ENCODE assay signal across 22 cellular contexts in genomic region chr15:70140031-70140542, GRCh38. TPM values are rescaled to one million over a fixed set of nuclear protein-coding genes. Genes with fewer than 3 reads are reported as not detected.
DNase-seq lines count a peak whose midpoint lies in the region; ATAC-seq and TF ChIP-seq lines count a peak whose summit lies in the region.
"Had no signal": no experiment of that assay in that cellular context is flagged by ENCODE, and none has a peak within 500 bp of the region (broad histone marks: within the 10 kb centered on the region; RNA-seq: fewer than 3 reads in every experiment).

No MANE protein-coding gene starts in this region.

- H4K20me1 ChIP-seq in H9 (ENCODE audit: control insufficient read depth, insufficient read depth, insufficient read length): no peaks in the 10 kb centered on the region

- no peaks in the 10 kb centered on the region; a peak in 1 of 7 replicates for H3K36me3 Mint-ChIP-seq in H9 (ENCODE audit: insufficient read depth in 1 of 3, low read depth in 3 of 3)
- no peaks in the 10 kb centered on the region for H3K36me3 Mint-ChIP-seq in stimulated activated memory B cell treated with anti-CD40 and anti-IgM and Interleukin-4, amounts not matched to agents 10 μg/mL and 1 μg/mL and 100 μg/mL, for 72 hours
- H3K36me3 Mint-ChIP-seq: natural killer cell treated with Interleukin-12 subunit alpha and Interleukin-12 subunit beta and Interleukin-15 and Interleukin-18, amount 100 ng/mL, for 72 hours had no signal

- no peaks in the 10 kb centered on the region for H3K9me3 ChIP-seq in H9 (ENCODE audit: control insufficient read depth, low read depth, low read length)
- H3K9me3 ChIP-seq in Panc1 (ENCODE audit: control insufficient read depth, insufficient read depth, low read depth, low read length): no peaks in the 10 kb centered on the region
- H3K9me3 ChIP-seq in left lung: no peaks in the 10 kb centered on the region
- H3K9me3 ChIP-seq in prostate gland: no peaks in the 10 kb centered on the region
- H3K9me3 ChIP-seq: gastroesophageal sphincter, psoas muscle, SK-N-SH, stomach had no signal

- TF ChIP-seq POLR2A in prostate gland (IDR thresholded peaks at IDR 0.05): no peak

- H4K5ac ChIP-seq in H9 (ENCODE audit: insufficient read length, low read depth, low read length): no peak overlapping the region

- no peak overlapping the region for H3K56ac ChIP-seq in H9 (ENCODE audit: insufficient read length, low read depth, low read length)

- H2AFZ ChIP-seq in H9 (ENCODE audit: low read length): no peak overlapping the region

- H3K27ac ChIP-seq in H9 (ENCODE audit: insufficient read length, low read depth, low read length) (no peak overlapping the region), Panc1 (ENCODE audit: low read length) (no peak overlapping the region), left lung (peak overlapping the region in 1 of 2 donors; percentile 70), prostate gland (no peak overlapping the region)
- H3K27ac ChIP-seq: gastroesophageal sphincter, psoas muscle, RWPE1 had no signal

- no peak overlapping the region for H4K8ac ChIP-seq in H9 (replicated peaks; ENCODE audit: insufficient read length, low read depth, low read length)

- CTCF ChIA-PET in Panc1 (lab: Charles Lee): interaction anchor here (0.6 kb wide), 1 partner anchor 446 kb away, joined by 3 read pairs; no protein-coding TSS in a partner anchor

- H3K27me3 Mint-ChIP-seq in H9 (ENCODE audit: low read depth): peaks cover 44% of the 10 kb centered on the region
- peaks cover 16% of the 10 kb centered on the region for H3K27me3 Mint-ChIP-seq in stimulated activated memory B cell treated with anti-CD40 and anti-IgM and Interleukin-4, amounts not matched to agents 10 μg/mL and 1 μg/mL and 100 μg/mL, for 72 hours

- H3K23me2 ChIP-seq in H9 (ENCODE audit: insufficient read length, low read depth, low read length, poor library complexity, severe bottlenecking): no peaks in the 10 kb centered on the region

- DNase-seq in H9 (no peak), Panc1 (ENCODE audit: low read depth, low spot score) (no peak), left lung (no peak), prostate gland (ENCODE audit: low spot score) (no peak)
- no peak for DNase-seq in activated CD4-positive, alpha-beta T cell treated with anti-CD3 and anti-CD28 coated beads for 1 hour
- DNase-seq: activated CD4-positive, CD25-positive, alpha-beta regulatory T cell treated with anti-CD3 and anti-CD28 coated beads, Interleukin-2, amount 50 U/mL, for 72 hours; activated naive CD4-positive, alpha-beta T cell treated with anti-CD3 and anti-CD28 coated beads, Interleukin-2, amount 50 U/mL, for 16 hours; COR-L47; NCI-H2081; NCI-H446 treated with DMSO at 0.1 percent for 48 hours; SK-N-SH; small intestine had no signal

- peaks cover 0 to 3% of the 10 kb centered on the region in 2 experiments; a peak in 1 of 5 replicates for H3K9me3 Mint-ChIP-seq in H9
- no peaks in the 10 kb centered on the region for H3K9me3 Mint-ChIP-seq in stimulated activated memory B cell treated with anti-CD40 and anti-IgM and Interleukin-4, amounts not matched to agents 10 μg/mL and 1 μg/mL and 100 μg/mL, for 72 hours
- H3K9me3 Mint-ChIP-seq: natural killer cell treated with Interleukin-12 subunit alpha and Interleukin-12 subunit beta and Interleukin-15 and Interleukin-18, amount 100 ng/mL, for 72 hours had no signal

- H3K36me3 ChIP-seq in Panc1 (ENCODE audit: control insufficient read depth, insufficient read depth, low read length) (no peaks in the 10 kb centered on the region), left lung (no peaks in the 10 kb centered on the region), prostate gland (no peaks in the 10 kb centered on the region)
- H3K36me3 ChIP-seq: gastroesophageal sphincter, stomach had no signal

- H3K4me1 ChIP-seq in H9 (ENCODE audit: insufficient read depth, low read length): peaks cover 7% of the 10 kb centered on the region; the same call in 1 of the 2 replicates
- H3K4me1 ChIP-seq in Panc1 (ENCODE audit: control insufficient read depth, insufficient read depth, low read length): peaks cover 7% of the 10 kb centered on the region
- H3K4me1 ChIP-seq in left lung: peaks cover 22 to 46% of the 10 kb centered on the region in 2 donors
- no peaks in the 10 kb centered on the region for H3K4me1 ChIP-seq in prostate gland (replicated peaks)
- H3K4me1 ChIP-seq: psoas muscle had no signal

- H3K18ac ChIP-seq in H9 (ENCODE audit: insufficient read length, low read depth, low read length): peak overlapping the region; percentile 38

- no CpG with 5 or more reads among the region's 4 CpGs for WGBS in H9 (ENCODE audit: extremely low coverage, insufficient read length, low lambda C conversion rate)
- WGBS in prostate gland: 46% methylated on average over 4 of the region's 4 CpGs

- H3K9ac ChIP-seq in H9 (ENCODE audit: extremely low read depth, insufficient read length, low read length): no peak overlapping the region
- H3K9ac ChIP-seq: SK-N-SH had no signal

- H3K4me3 ChIP-seq in Panc1 (ENCODE audit: low read depth in 2 of 2, low read length in 2 of 2): no peak overlapping the region
- H3K4me3 ChIP-seq in left lung: no peak overlapping the region
- H3K4me3 ChIP-seq in prostate gland: no peak overlapping the region
- H3K4me3 ChIP-seq: gastroesophageal sphincter, psoas muscle had no signal

- H3K4me1 Mint-ChIP-seq in H9: peaks cover 47 to 53% of the 10 kb centered on the region in 2 experiments
- H3K4me1 Mint-ChIP-seq in stimulated activated memory B cell treated with anti-CD40 and anti-IgM and Interleukin-4, amounts not matched to agents 10 μg/mL and 1 μg/mL and 100 μg/mL, for 72 hours: peaks cover 29% of the 10 kb centered on the region

- H2AK5ac ChIP-seq in H9 (ENCODE audit: insufficient read length, low read length): no peak overlapping the region

- BruUV-seq in Panc1 (replicated peaks; lab: Mats Ljungman, UMichigan): no TSS peak

- in situ Hi-C loops in Panc1 (cut with HindIII; ENCODE audit: low pct_unique_long_range_greater_than_20kb, low sequenced_read_pairs): no loop called here

- H2BK5ac ChIP-seq in H9 (ENCODE audit: insufficient read length, low read length): no peak overlapping the region

- no peak overlapping the region for H2BK120ac ChIP-seq in H9 (ENCODE audit: low read depth, low read length, poor library complexity, severe bottlenecking)

- H3T11ph ChIP-seq in H9 (ENCODE audit: low read length): no peak overlapping the region

- H3K79me1 ChIP-seq in H9 (ENCODE audit: insufficient read depth, low read depth, low read length, poor library complexity, severe bottlenecking): no peaks in the 10 kb centered on the region

- peak overlapping the region in 2 of 3 experiments; percentile 53 to 64; a peak in 2 of 7 replicates for H3K27ac Mint-ChIP-seq in H9
- H3K27ac Mint-ChIP-seq in stimulated activated memory B cell treated with anti-CD40 and anti-IgM and Interleukin-4, amounts not matched to agents 10 μg/mL and 1 μg/mL and 100 μg/mL, for 72 hours: peak overlapping the region; percentile 74

- peak overlapping the region; percentile 60 for H3K14ac ChIP-seq in H9 (ENCODE audit: insufficient read depth, low read length)

- POLR2A ChIA-PET in Panc1 (lab: Charles Lee): no interaction called here

- no peak overlapping the region for H2BK15ac ChIP-seq in H9 (ENCODE audit: low read depth, low read length)

- no peak overlapping the region for H4K91ac ChIP-seq in H9 (ENCODE audit: insufficient read length, low read depth, low read length)

- no peak overlapping the region for H3K4ac ChIP-seq in H9 (ENCODE audit: low read depth, low read length)

- H3K23ac ChIP-seq in H9 (ENCODE audit: insufficient read length, low read depth, low read length): no peak overlapping the region

- no peak overlapping the region for H2BK12ac ChIP-seq in H9 (ENCODE audit: insufficient read length, low read depth, low read length)

- no peak overlapping the region; a peak in 1 of 5 replicates for H3K4me3 Mint-ChIP-seq in H9
- H3K4me3 Mint-ChIP-seq in stimulated activated memory B cell treated with anti-CD40 and anti-IgM and Interleukin-4, amounts not matched to agents 10 μg/mL and 1 μg/mL and 100 μg/mL, for 72 hours: no peak overlapping the region

- H2BK20ac ChIP-seq in H9 (ENCODE audit: low read depth, low read length, poor library complexity, severe bottlenecking): no peak overlapping the region

- H3K4me2 ChIP-seq in H9 (ENCODE audit: insufficient read depth, insufficient read length, low read length): no peak overlapping the region
- H3K4me2 ChIP-seq: SK-N-SH had no signal

- no peak for TF ChIP-seq CTCF in H9 (conservative IDR thresholded peaks at IDR 0.05)
- no peak for TF ChIP-seq CTCF in Panc1 (IDR thresholded peaks at IDR 0.05)
- no peak for TF ChIP-seq CTCF in left lung (IDR thresholded peaks at IDR 0.05)
- no peak for TF ChIP-seq CTCF in prostate gland (IDR thresholded peaks at IDR 0.05)

- H3K27me3 ChIP-seq in H9 (ENCODE audit: insufficient read depth, low read length): no peaks in the 10 kb centered on the region
- H3K27me3 ChIP-seq in Panc1 (ENCODE audit: control insufficient read depth, insufficient read depth, low read length): no peaks in the 10 kb centered on the region
- peaks cover 0 to 5% of the 10 kb centered on the region in 2 donors for H3K27me3 ChIP-seq in left lung
- no peaks in the 10 kb centered on the region for H3K27me3 ChIP-seq in prostate gland (replicated peaks; ENCODE audit: insufficient read depth)
- H3K27me3 ChIP-seq: gastroesophageal sphincter, stomach had no signal

- H3K79me2 ChIP-seq in H9 (ENCODE audit: insufficient read depth, low read length): 0 out of 2 replicates have a peak, but pooled peaks cover 2% of the 10 kb centered on the region

- intact Hi-C loops in Panc1 (cut with micrococcal nuclease; ENCODE audit: unreplicated experiment): no loop called here
- intact Hi-C loops in left lung (cut with DNase I): no loop called here
- intact Hi-C loops in prostate gland (cut with DNase I): no loop called here

- ATAC-seq in Panc1 (peak; percentile 27; the same call in 1 of the 2 replicates), left lung (peak; percentile 31), HG02763 (IDR thresholded peaks at IDR 0.05; ENCODE audit: unreplicated experiment) (no peak), HG02840 (IDR thresholded peaks at IDR 0.05; ENCODE audit: low FRiP score, unreplicated experiment) (no peak)
- no peak for ATAC-seq in stimulated activated memory B cell treated with anti-CD40 and anti-IgM and Interleukin-4, amounts not matched to agents 10 μg/mL and 1 μg/mL and 100 μg/mL, for 72 hours
- ATAC-seq: esophagus mucosa, gastroesophageal sphincter, HCT116 had no signal

RNA-seq across cellular contexts. Expression of gene TLE3, which starts 42.4 kb away (rescaled TPM):
- total RNA-seq in H9 (2021): 91.3 and 98.2 TPM in 2 replicates
- 132 TPM for total RNA-seq in Panc1 (2021; ENCODE audit: unreplicated experiment)
- polyA plus RNA-seq in Panc1 (2012; ENCODE audit: insufficient read length): 94.7 TPM
- 10 to 100 TPM; 48.2 to 69.9 TPM for total RNA-seq in left lung
- total RNA-seq in prostate gland: 100 to 1,000 TPM; 157 to 246 TPM

Comparison
In these comparisons a context has a peak if more than half of its experiments do, and no peak if none do; other contexts are left out.
1. ATAC-seq: peak in Panc1 (single experiment) and left lung (single experiment); none in stimulated activated memory B cell treated with anti-CD40 and anti-IgM and Interleukin-4, amounts not matched to agents 10 μg/mL and 1 μg/mL and 100 μg/mL, for 72 hours (single experiment), HG02763 (single experiment) and HG02840 (single experiment).